ENCODE assay signal across 16 cellular contexts in genomic region chr12:55732288-55732687, GRCh38. TPM values are rescaled to one million over a fixed set of nuclear protein-coding genes. Genes with fewer than 3 reads are reported as not detected.
DNase-seq lines count a peak whose midpoint lies in the region; ATAC-seq and TF ChIP-seq lines count a peak whose summit lies in the region.
"Had no signal": no experiment of that assay in that cellular context is flagged by ENCODE, and none has a peak within 500 bp of the region (broad histone marks: within the 10 kb centered on the region; RNA-seq: fewer than 3 reads in every experiment).

No MANE protein-coding gene starts in this region.

- H3K4me1 ChIP-seq in IMR-90 (ENCODE audit: control insufficient read depth, insufficient read depth, low read length) = peaks cover 2% of the 10 kb centered on the region
- H3K4me1 ChIP-seq in ovary (ENCODE audit: insufficient read depth) = peaks cover 8% of the 10 kb centered on the region
- H3K4me1 ChIP-seq in OCI-LY7 (ENCODE audit: insufficient read depth, low read length, poor library complexity, severe bottlenecking) = peaks cover 27% of the 10 kb centered on the region

- no peak overlapping the region for H4K8ac ChIP-seq in IMR-90 (ENCODE audit: low read depth in 2 of 2, low read length in 2 of 2)

- no peak overlapping the region for H3K27ac ChIP-seq in IMR-90 (ENCODE audit: insufficient read depth, low read length)
- peak overlapping the region; percentile 35 for H3K27ac ChIP-seq in substantia nigra (ENCODE audit: low read depth, low read length, poor library complexity, severe bottlenecking)
- H3K27ac ChIP-seq in ovary = no peak overlapping the region
- H3K27ac ChIP-seq in OCI-LY7 (ENCODE audit: low read depth, low read length, poor library complexity, severe bottlenecking) = no peak overlapping the region

- no peak overlapping the region for H3K4me2 ChIP-seq in IMR-90 (ENCODE audit: low read depth, low read length)
- H3K4me2 ChIP-seq in OCI-LY7 (ENCODE audit: low read length) = no peak overlapping the region

- no peaks in the 10 kb centered on the region for H3K9me1 ChIP-seq in IMR-90 (ENCODE audit: insufficient read depth, low read length)

- H2BK120ac ChIP-seq in IMR-90 (ENCODE audit: low read depth, low read length) = no peak overlapping the region

- no peak overlapping the region; the same call in none of the 2 replicates for H3K23ac ChIP-seq in IMR-90 (ENCODE audit: low read depth, low read length)

- peak overlapping the region; percentile 35 for H2AK9ac ChIP-seq in IMR-90 (replicated peaks; ENCODE audit: low read depth, low read length, poor library complexity)

- H3K79me2 ChIP-seq in OCI-LY7 (ENCODE audit: insufficient read depth, low read depth, low read length) = peaks cover 8% of the 10 kb centered on the region; the same call in 1 of the 2 replicates

- H3K18ac ChIP-seq in IMR-90 (ENCODE audit: low read depth, low read length) = no peak overlapping the region

- H3K9me2 ChIP-seq in OCI-LY7 (ENCODE audit: insufficient read depth, low read length) = no peaks in the 10 kb centered on the region

- TF ChIP-seq CTCF in IMR-90 (conservative IDR thresholded peaks at IDR 0.05; ENCODE audit: low read depth, low read length) (no peak), ovary (IDR thresholded peaks at IDR 0.05) (no peak), OCI-LY7 (conservative IDR thresholded peaks at IDR 0.05; ENCODE audit: low read length) (no peak)

- no peaks in the 10 kb centered on the region for H3K9me3 ChIP-seq in IMR-90 (ENCODE audit: control insufficient read depth, insufficient read depth, low read length)
- no peaks in the 10 kb centered on the region for H3K9me3 ChIP-seq in ovary
- no peaks in the 10 kb centered on the region for H3K9me3 ChIP-seq in OCI-LY7 (ENCODE audit: low read length)

- H2AK5ac ChIP-seq in IMR-90 (ENCODE audit: low read depth, low read length) = 0 out of 2 replicates have a peak overlapping the region, but pooled peaks have one; percentile 14

- H2BK5ac ChIP-seq in IMR-90 (ENCODE audit: low read depth, low read length, poor library complexity, severe bottlenecking) = no peak overlapping the region

- peaks cover 0 to 41% of the 10 kb centered on the region in 2 experiments; a peak in 2 of 4 replicates for H3K79me1 ChIP-seq in IMR-90 (ENCODE audit: low read depth in 1 of 2, low read length in 2 of 2)

- POLR2A ChIA-PET in IMR-90 (lab: Charles Lee; ENCODE audit: unreplicated experiment) (no interaction called here), OCI-LY7 (lab: Charles Lee) (no interaction called here)
- POLR2A ChIA-PET in naive thymus-derived CD8-positive, alpha-beta T cell (lab: Charles Lee) = interaction anchor here (1.3 kb wide), 1 partner anchor 10 kb away, joined by 3 read pairs; no protein-coding TSS in a partner anchor

- H4K91ac ChIP-seq in IMR-90 (ENCODE audit: insufficient read depth, low read depth, low read length) = no peak overlapping the region

- no peak overlapping the region for H2BK15ac ChIP-seq in IMR-90 (ENCODE audit: low read depth, low read length)

- DNase-seq in IMR-90 = no peak
- DNase-seq in effector memory CD8-positive, alpha-beta T cell = no peak
- no peak for DNase-seq in naive thymus-derived CD8-positive, alpha-beta T cell
- no peak for DNase-seq in substantia nigra (lab: John Stamatoyannopoulos, UW)
- DNase-seq in ovary = no peak
- no peak for DNase-seq in OCI-LY7 (ENCODE audit: low spot score)
- DNase-seq: ACHN; CD8-positive, alpha-beta memory T cell; HFFc6; Kasumi-1; MV-4-11; NCI-H2029 treated with DMSO at 0.1 percent for 48 hours; NCI-H510A treated with DMSO at 0.1 percent for 48 hours; SIG-M5 had no signal

- 100% methylated on average over 1 of the region's 4 CpGs; no CpG with 5 or more reads in 1 of the 2 experiments for WGBS in IMR-90 (ENCODE audit: extremely low coverage in 2 of 2, insufficient read length in 1 of 2), 2 experiments
- 81 to 88% (median 82%) methylated on average over 4 of the region's 4 CpGs for WGBS in ovary, 3 donors

- H3K9ac ChIP-seq in IMR-90 (ENCODE audit: low read depth, low read length) = no peak overlapping the region

- H3K56ac ChIP-seq in IMR-90 (ENCODE audit: extremely low read depth, insufficient read depth, low read length) = no peak overlapping the region

- no peaks in the 10 kb centered on the region for H3K27me3 ChIP-seq in IMR-90 (ENCODE audit: control insufficient read depth, insufficient read depth, low read length)
- no peaks in the 10 kb centered on the region for H3K27me3 ChIP-seq in ovary

- no peaks in the 10 kb centered on the region for H3K27me3 Mint-ChIP-seq in effector memory CD8-positive, alpha-beta T cell
- H3K27me3 Mint-ChIP-seq in naive thymus-derived CD8-positive, alpha-beta T cell = no peaks in the 10 kb centered on the region
- H3K27me3 Mint-ChIP-seq: CD8-positive, alpha-beta memory T cell had no signal

- in situ Hi-C loops in IMR-90 (cut with MboI; ENCODE audit: low sequenced_read_pairs) = no loop called here

- TF ChIP-seq POLR2A in IMR-90 (IDR thresholded peaks at IDR 0.05; ENCODE audit: low read depth, low read length) = no peak
- TF ChIP-seq POLR2A in ovary (IDR thresholded peaks at IDR 0.05) = no peak

- H3K36me3 ChIP-seq in IMR-90 (ENCODE audit: control insufficient read depth, insufficient read depth, low read length) = peaks cover 2% of the 10 kb centered on the region; the same call in 1 of the 2 replicates
- no peaks in the 10 kb centered on the region for H3K36me3 ChIP-seq in ovary
- 0 out of 2 replicates have a peak, but pooled peaks cover under 1% of the 10 kb centered on the region for H3K36me3 ChIP-seq in OCI-LY7 (ENCODE audit: insufficient read depth, low read length)

- H3K4me3 ChIP-seq in IMR-90 (ENCODE audit: insufficient read depth, low read depth, low read length) (no peak overlapping the region), ovary (no peak overlapping the region), OCI-LY7 (ENCODE audit: low read depth, low read length, poor library complexity, severe bottlenecking) (no peak overlapping the region)

- no peak overlapping the region for H3K4ac ChIP-seq in IMR-90 (ENCODE audit: low read depth, low read length)

- H3K36me3 Mint-ChIP-seq in effector memory CD8-positive, alpha-beta T cell (ENCODE audit: insufficient read depth) = peaks cover 9% of the 10 kb centered on the region
- no peaks in the 10 kb centered on the region for H3K36me3 Mint-ChIP-seq in naive thymus-derived CD8-positive, alpha-beta T cell

- peak overlapping the region; percentile 6 to 72 for H3K27ac Mint-ChIP-seq in effector memory CD8-positive, alpha-beta T cell
- peak overlapping the region in 8 of 10 donors; percentile 6 to 83 (median 66) for H3K27ac Mint-ChIP-seq in naive thymus-derived CD8-positive, alpha-beta T cell
- H3K27ac Mint-ChIP-seq: HFFc6 had no signal

- H4K5ac ChIP-seq in IMR-90 (ENCODE audit: low read depth, low read length) = no peak overlapping the region

- peaks cover 29 to 37% of the 10 kb centered on the region in 2 donors for H3K4me1 Mint-ChIP-seq in effector memory CD8-positive, alpha-beta T cell (ENCODE audit: low read depth in 2 of 2)
- H3K4me1 Mint-ChIP-seq in naive thymus-derived CD8-positive, alpha-beta T cell = peaks cover 23 to 46% (median 32%) of the 10 kb centered on the region in 4 donors

- BruUV-seq in IMR-90 (replicated peaks; lab: Mats Ljungman, UMichigan) = no TSS peak
- BruUV-seq in OCI-LY7 (replicated peaks; lab: Mats Ljungman, UMichigan) = no TSS peak

- no peak overlapping the region for H2BK20ac ChIP-seq in IMR-90 (ENCODE audit: low read depth, low read length)

- dilution Hi-C loops in IMR-90 (cut with HindIII; ENCODE audit: low sequenced_read_pairs, unreplicated experiment) = no loop called here

- intact Hi-C loops in IMR-90 (cut with micrococcal nuclease) = no loop called here
- intact Hi-C loops in ovary (cut with DNase I) = loop anchor here in 3 of 4 donors (5.0 to 10.0 kb wide), 3 partner anchors 195 to 903 kb away; partner anchors contain the start of genes BAZ2A (in 1 of the 3) and PYM1 (in 1 of the 3)
- intact Hi-C loops in OCI-LY7 (cut with micrococcal nuclease; ENCODE audit: unreplicated experiment) = no loop called here

- no peak overlapping the region for H3K4me3 Mint-ChIP-seq in effector memory CD8-positive, alpha-beta T cell
- no peak overlapping the region for H3K4me3 Mint-ChIP-seq in naive thymus-derived CD8-positive, alpha-beta T cell
- H3K4me3 Mint-ChIP-seq: HFFc6 had no signal

- no peak overlapping the region for H3K14ac ChIP-seq in IMR-90 (replicated peaks; ENCODE audit: low read depth, low read length)

- H4K20me1 ChIP-seq in IMR-90 (ENCODE audit: insufficient read depth, low read length) = peaks cover 19% of the 10 kb centered on the region
- H4K20me1 ChIP-seq in OCI-LY7 (ENCODE audit: insufficient read depth, low read length) = no peaks in the 10 kb centered on the region

- ATAC-seq in IMR-90 (ENCODE audit: low read depth) (no peak), GM18867 (IDR thresholded peaks at IDR 0.05; ENCODE audit: unreplicated experiment) (no peak)
- no peak for ATAC-seq in effector memory CD8-positive, alpha-beta T cell (replicated peaks)
- no peak for ATAC-seq in naive thymus-derived CD8-positive, alpha-beta T cell
- ATAC-seq: HepG2 had no signal

- no peaks in the 10 kb centered on the region for H3K9me3 Mint-ChIP-seq in effector memory CD8-positive, alpha-beta T cell
- H3K9me3 Mint-ChIP-seq in naive thymus-derived CD8-positive, alpha-beta T cell = no peaks in the 10 kb centered on the region
- H3K9me3 Mint-ChIP-seq: CD8-positive, alpha-beta memory T cell; HFFc6 had no signal

- CTCF ChIA-PET in IMR-90 (lab: Yijun Ruan, JAX) = no interaction called here
- CTCF ChIA-PET in OCI-LY7 (lab: Charles Lee; ENCODE audit: unreplicated experiment) = no interaction called here

- H2AFZ ChIP-seq in IMR-90 (replicated peaks; ENCODE audit: low read length, poor library complexity) = no peak overlapping the region
- no peak overlapping the region for H2AFZ ChIP-seq in OCI-LY7 (ENCODE audit: low read length)

- TF ChIP-seq RAD21 in IMR-90 (IDR thresholded peaks at IDR 0.05; ENCODE audit: low read length) = no peak

- TF ChIP-seq EP300 in ovary (IDR thresholded peaks at IDR 0.05) = no peak

RNA-seq across cellular contexts. Expression of gene CD63, which starts 3.5 kb away (rescaled TPM):
- 995 and 1,796 TPM in 2 replicates for total RNA-seq in IMR-90 (2012; rRNA removed)
- polyA plus RNA-seq in IMR-90 (2012; rRNA removed) = 1,398 and 1,518 TPM in 2 replicates
- 856 and 974 TPM in 2 replicates for polyA plus RNA-seq in IMR-90 (2012; cell fraction: cytosol; rRNA removed)
- polyA plus RNA-seq in IMR-90 (2012; cell fraction: nucleus; rRNA removed; ENCODE audit: low replicate concordance) = 173 and 576 TPM in 2 replicates
- 10 to 100 TPM; 41.0 to 46.5 TPM for total RNA-seq in naive thymus-derived CD8-positive, alpha-beta T cell
- polyA plus RNA-seq in naive thymus-derived CD8-positive, alpha-beta T cell = 100 to 1,000 TPM; 119 to 412 (median 135) TPM
- 100 to 1,000 TPM; 406 to 954 (median 762) TPM for total RNA-seq in ovary
- 1,000 to 10,000 TPM in 1 of 2 donors, 100 to 1,000 TPM in 1; 676 to 1,943 TPM for polyA plus RNA-seq in ovary
- total RNA-seq in OCI-LY7 (2014; rRNA removed; shearing (Covaris generic)) = 102 and 143 TPM in 2 replicates
- 112 and 130 TPM in 2 replicates for total RNA-seq in OCI-LY7 (2022)

RNA-seq across cellular contexts. Expression of gene GDF11, which starts 10.6 kb away (rescaled TPM):
- total RNA-seq in IMR-90 (2012; rRNA removed) = 2.2 and 2.7 TPM in 2 replicates
- polyA plus RNA-seq in IMR-90 (2012; rRNA removed) = 12.9 and 13.6 TPM in 2 replicates
- 5.7 and 15.7 TPM in 2 replicates for polyA plus RNA-seq in IMR-90 (2012; cell fraction: cytosol; rRNA removed)
- 5.5 and 10.6 TPM in 2 replicates for polyA plus RNA-seq in IMR-90 (2012; cell fraction: nucleus; rRNA removed; ENCODE audit: low replicate concordance)
- total RNA-seq in naive thymus-derived CD8-positive, alpha-beta T cell = 1 to 10 TPM; 5.8 to 7.7 TPM
- 1 to 10 TPM in 1 of 3 donors, under 1 TPM in 2; 0.82 to 1.5 (median 0.99) TPM for polyA plus RNA-seq in naive thymus-derived CD8-positive, alpha-beta T cell
- total RNA-seq in ovary = 10 to 100 TPM in 4 of 7 donors, 1 to 10 TPM in 3; 2.2 to 27.7 (median 12.3) TPM
- polyA plus RNA-seq in ovary = 1 to 10 TPM; 3.4 to 8.0 TPM
- 4.5 and 5.2 TPM in 2 replicates for total RNA-seq in OCI-LY7 (2014; rRNA removed; shearing (Covaris generic))
- total RNA-seq in OCI-LY7 (2022) = 18.0 and 19.9 TPM in 2 replicates

RNA-seq across cellular contexts. Expression of gene RDH5, which starts 12.1 kb away (rescaled TPM):
- total RNA-seq in IMR-90 (2012; rRNA removed) = 7.3 and 8.9 TPM in 2 replicates
- 18.8 and 21.0 TPM in 2 replicates for polyA plus RNA-seq in IMR-90 (2012; rRNA removed)
- polyA plus RNA-seq in IMR-90 (2012; cell fraction: cytosol; rRNA removed) = 16.9 and 19.9 TPM in 2 replicates
- 85.3 and 102 TPM in 2 replicates for polyA plus RNA-seq in IMR-90 (2012; cell fraction: nucleus; rRNA removed; ENCODE audit: low replicate concordance)
- 10 to 100 TPM; 28.8 to 30.4 TPM for total RNA-seq in naive thymus-derived CD8-positive, alpha-beta T cell
- polyA plus RNA-seq in naive thymus-derived CD8-positive, alpha-beta T cell = 1 to 10 TPM in 2 of 3 donors, not detected in 1; 1.0 to 1.4 TPM
- total RNA-seq in ovary = 1 to 10 TPM; 3.7 to 8.9 (median 7.2) TPM
- polyA plus RNA-seq in ovary = 1 to 10 TPM; 5.1 to 5.9 TPM
- 6.2 and 8.9 TPM in 2 replicates for total RNA-seq in OCI-LY7 (2014; rRNA removed; shearing (Covaris generic))
- total RNA-seq in OCI-LY7 (2022) = 19.6 and 20.1 TPM in 2 replicates

RNA-seq across cellular contexts. Expression of gene BLOC1S1, which starts 16.4 kb away (rescaled TPM):
- 128 and 158 TPM in 2 replicates for total RNA-seq in IMR-90 (2012; rRNA removed)
- 280 and 285 TPM in 2 replicates for polyA plus RNA-seq in IMR-90 (2012; rRNA removed)
- 332 and 427 TPM in 2 replicates for polyA plus RNA-seq in IMR-90 (2012; cell fraction: cytosol; rRNA removed)
- polyA plus RNA-seq in IMR-90 (2012; cell fraction: nucleus; rRNA removed; ENCODE audit: low replicate concordance) = 75.9 and 113 TPM in 2 replicates
- total RNA-seq in naive thymus-derived CD8-positive, alpha-beta T cell = 10 to 100 TPM; 62.9 to 65.7 TPM
- polyA plus RNA-seq in naive thymus-derived CD8-positive, alpha-beta T cell = 100 to 1,000 TPM in 2 of 3 donors, 10 to 100 TPM in 1; 84.3 to 133 (median 117) TPM
- 100 to 1,000 TPM in 4 of 7 donors, 10 to 100 TPM in 3; 96.0 to 143 (median 120) TPM for total RNA-seq in ovary
- polyA plus RNA-seq in ovary = 100 to 1,000 TPM; 101 to 214 TPM
- total RNA-seq in OCI-LY7 (2014; rRNA removed; shearing (Covaris generic)) = 139 and 161 TPM in 2 replicates
- total RNA-seq in OCI-LY7 (2022) = 152 and 159 TPM in 2 replicates

RNA-seq across cellular contexts. Expression of gene ITGA7, which starts 24.6 kb away (rescaled TPM):
- 3.9 and 4.4 TPM in 2 replicates for total RNA-seq in IMR-90 (2012; rRNA removed)
- polyA plus RNA-seq in IMR-90 (2012; rRNA removed) = 13.9 and 15.7 TPM in 2 replicates
- polyA plus RNA-seq in IMR-90 (2012; cell fraction: cytosol; rRNA removed) = 12.1 and 23.0 TPM in 2 replicates
- polyA plus RNA-seq in IMR-90 (2012; cell fraction: nucleus; rRNA removed; ENCODE audit: low replicate concordance) = 89.0 and 117 TPM in 2 replicates
- 1 to 10 TPM; 5.2 to 7.0 TPM for total RNA-seq in naive thymus-derived CD8-positive, alpha-beta T cell
- 1 to 10 TPM in 2 of 3 donors, not detected in 1; 1.5 to 1.7 TPM for polyA plus RNA-seq in naive thymus-derived CD8-positive, alpha-beta T cell
- 10 to 100 TPM in 5 of 7 donors, 1 to 10 TPM in 2; 4.9 to 69.6 (median 25.9) TPM for total RNA-seq in ovary
- 10 to 100 TPM; 19.5 to 38.3 TPM for polyA plus RNA-seq in ovary
- total RNA-seq in OCI-LY7 (2014; rRNA removed; shearing (Covaris generic)) = 1.5 and 2.3 TPM in 2 replicates
- total RNA-seq in OCI-LY7 (2022) = 3.3 and 4.0 TPM in 2 replicates

Comparison
In these comparisons a context has a peak if more than half of its experiments do, and no peak if none do; other contexts are left out.
1. intact Hi-C loops: an anchor here in ovary (5.0 to 10.0 kb wide); none called in IMR-90 and OCI-LY7.